Comparison of ENCODE assay signal across 8 cellular contexts in genomic region chr19:18203863-18204393, GRCh38. TPM values are rescaled to one million over a fixed set of nuclear protein-coding genes. Genes with fewer than 3 reads are reported as not detected.
DNase-seq lines count a peak whose midpoint lies in the region; ATAC-seq and TF ChIP-seq lines count a peak whose summit lies in the region.

Gene RAB3A (minus strand): TSS chr19:18204042. CDS start chr19:18202740, 1,302 bp downstream.

- peak within 1 kb of the TSS; percentile 96 for H3K27ac ChIP-seq in temporal lobe (ENCODE audit: low read depth, low read length)

- CTCF ChIA-PET in GM10248 (lab: Yijun Ruan, JAX), result interaction anchor here (0.7 to 8.8 kb wide), 13 partner anchors 9 to 208 kb away, joined by 3 to 228 read pairs (median 4); partner anchors contain the start of gene MPV17L2

- ATAC-seq in HG02623 (IDR thresholded peaks at IDR 0.05; ENCODE audit: unreplicated experiment), result peak; percentile 84

- no peaks in the 10 kb centered on the region for H3K9me3 Mint-ChIP-seq in activated naive CD8-positive, alpha-beta T cell treated with anti-CD3 and anti-CD28 coated beads for 36 hours

- POLR2A ChIA-PET in GM10248 (lab: Yijun Ruan, JAX), result interaction anchor here (0.6 to 3.3 kb wide), 7 partner anchors 11 to 190 kb away, joined by 3 to 36 read pairs (median 4); partner anchors contain the start of genes JUND and MPV17L2

- H3K27ac Mint-ChIP-seq in activated naive CD8-positive, alpha-beta T cell treated with anti-CD3 and anti-CD28 coated beads for 36 hours, result peak within 1 kb of the TSS; percentile 84

- peaks cover 6% of the 10 kb centered on the region for H3K27me3 Mint-ChIP-seq in activated naive CD8-positive, alpha-beta T cell treated with anti-CD3 and anti-CD28 coated beads for 36 hours

- peaks cover 16% of the 10 kb centered on the region for H3K4me1 Mint-ChIP-seq in activated naive CD8-positive, alpha-beta T cell treated with anti-CD3 and anti-CD28 coated beads for 36 hours

- TF ChIP-seq CTCF in GM10248 (IDR thresholded peaks at IDR 0.05; ENCODE audit: control extremely low read depth, extremely low read depth, low read depth, missing control alignments), result no peak

- H3K36me3 Mint-ChIP-seq in activated naive CD8-positive, alpha-beta T cell treated with anti-CD3 and anti-CD28 coated beads for 36 hours, result peaks cover 10% of the 10 kb centered on the region

- peak; percentile 99 for DNase-seq in GM10248 (ENCODE audit: extremely low spot score)
- DNase-seq in NCI-H1105 (lab: John Stamatoyannopoulos, UW), result peak; percentile 100
- DNase-seq in SKM-1 (lab: John Stamatoyannopoulos, UW; ENCODE audit: unreplicated experiment), result peak; percentile 99
- DNase-seq in activated naive CD8-positive, alpha-beta T cell treated with anti-CD3 and anti-CD28 coated beads for 36 hours, result peak; percentile 100
- DNase-seq in glomerular visceral epithelial cell (ENCODE audit: extremely low spot score), result peak; percentile 100
- DNase-seq in occipital lobe (lab: John Stamatoyannopoulos, UW), result peak; percentile 100

- H3K4me3 Mint-ChIP-seq in activated naive CD8-positive, alpha-beta T cell treated with anti-CD3 and anti-CD28 coated beads for 36 hours, result peak within 1 kb of the TSS; percentile 90

RNA-seq across cellular contexts. Expression of gene RAB3A, which starts in this region (rescaled TPM):
- 1 to 10 TPM; 3.2 to 3.9 TPM for total RNA-seq in activated naive CD8-positive, alpha-beta T cell treated with anti-CD3 and anti-CD28 coated beads for 36 hours
- total RNA-seq in occipital lobe, result 50.4 TPM
- total RNA-seq in temporal lobe, result 44.7 TPM

Comparison
In these comparisons a context has a peak if more than half of its experiments do, and no peak if none do; other contexts are left out.
1. Peak in every context shown above with its lines: DNase-seq, ATAC-seq and H3K27ac ChIP-seq.